Comparison of ENCODE assay signal across 10 cellular contexts in the genomic region with DNA sequence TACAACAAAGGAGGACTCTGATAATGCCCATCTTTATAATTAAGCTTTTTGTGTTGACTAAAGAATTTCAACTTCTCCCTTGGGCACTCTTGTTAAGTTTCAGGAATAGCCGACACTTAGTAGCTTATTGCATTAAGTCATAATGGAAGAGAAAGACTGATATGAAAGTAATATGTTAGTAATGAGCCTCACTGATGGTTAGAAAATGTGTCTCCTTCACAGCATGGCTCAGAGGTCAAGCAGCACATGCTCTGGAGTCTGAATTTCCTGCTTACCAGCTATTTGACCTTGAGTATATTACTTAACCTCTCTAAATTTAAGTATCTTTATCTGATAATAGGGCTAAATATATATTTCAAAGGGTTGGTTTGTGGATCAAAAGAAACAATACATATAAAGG. TPM values are rescaled to one million over a fixed set of nuclear protein-coding genes. Genes with fewer than 3 reads are reported as not detected.
A peak's percentile ranks its signal among the peaks of the same experiment; 100 is the strongest.
DNase-seq lines count a peak whose midpoint lies in the region; ATAC-seq lines count a peak whose summit lies in the region.
"Had no signal": no experiment of that assay in that cellular context is flagged by ENCODE, and none has a peak within 500 bp of the region (broad histone marks: within the 10 kb centered on the region; RNA-seq: fewer than 3 reads in every experiment).

No MANE protein-coding gene starts in this region.

- ATAC-seq in GM18861 (IDR thresholded peaks at IDR 0.05; ENCODE audit: unreplicated experiment) = peak; percentile 95
- ATAC-seq in GM21390 (IDR thresholded peaks at IDR 0.05; ENCODE audit: unreplicated experiment) = peak; percentile 83
- ATAC-seq in HG02938 (IDR thresholded peaks at IDR 0.05; ENCODE audit: unreplicated experiment) = peak; percentile 94
- no peak for ATAC-seq in GM21526 (IDR thresholded peaks at IDR 0.05; ENCODE audit: low FRiP score, unreplicated experiment)
- ATAC-seq: naive thymus-derived CD4-positive, alpha-beta T cell had no signal

- DNase-seq in NCI-H2227 treated with DMSO at 0.1 percent for 48 hours (lab: John Stamatoyannopoulos, UW) (peak; percentile 40), pons (ENCODE audit: low spot score) (no peak), NCI-H2107 (lab: John Stamatoyannopoulos, UW) (no peak), HT-29 (ENCODE audit: low spot score) (no peak)
- DNase-seq: activated naive CD4-positive, alpha-beta T cell treated with anti-CD3 and anti-CD28 coated beads, Interleukin-2, amount 10 ng/mL, durations not matched to agents 7 days and 5 days; naive thymus-derived CD4-positive, alpha-beta T cell had no signal

RNA-seq across cellular contexts. Expression of a gene that starts 39.0 kb away (rescaled TPM):
- total RNA-seq in HT-29 (2014; rRNA removed; shearing (Covaris generic)) = not detected in 2 replicates
